1 cellular context compared by ENCODE assay signal in genomic region chr11:2137202-2138071, GRCh38.
TF ChIP-seq lines count a peak whose summit lies in the region.

No MANE protein-coding gene starts in this region.

TF ChIP-seq in endothelial cell of umbilical vein, 7 proteins besides CTCF, POLR2A, EP300 and RAD21:
- TF ChIP-seq POLR2AphosphoS5 (IDR thresholded peaks at IDR 0.05; ENCODE audit: insufficient read depth, low read depth, low read length) (no peak), MAX (IDR thresholded peaks at IDR 0.05; ENCODE audit: insufficient read depth, insufficient read length) (no peak), JUN (IDR thresholded peaks at IDR 0.05; ENCODE audit: borderline replicate concordance, insufficient read depth, insufficient read length, low read depth) (no peak), FOS (IDR thresholded peaks at IDR 0.05; ENCODE audit: borderline replicate concordance, insufficient read depth, low read length) (no peak), EZH2 (IDR thresholded peaks at IDR 0.05; ENCODE audit: borderline replicate concordance, low read depth, low read length, severe bottlenecking) (no peak), MYC (IDR thresholded peaks at IDR 0.05; ENCODE audit: low read depth, low read length) (no peak), GATA2 (IDR thresholded peaks at IDR 0.05; ENCODE audit: insufficient read depth, insufficient read length, low read depth, low read length) (no peak)
TF ChIP-seq in endothelial cell of umbilical vein: peak in this region for 0.
